ENCODE assay signal across 22 cellular contexts in the genomic region with DNA sequence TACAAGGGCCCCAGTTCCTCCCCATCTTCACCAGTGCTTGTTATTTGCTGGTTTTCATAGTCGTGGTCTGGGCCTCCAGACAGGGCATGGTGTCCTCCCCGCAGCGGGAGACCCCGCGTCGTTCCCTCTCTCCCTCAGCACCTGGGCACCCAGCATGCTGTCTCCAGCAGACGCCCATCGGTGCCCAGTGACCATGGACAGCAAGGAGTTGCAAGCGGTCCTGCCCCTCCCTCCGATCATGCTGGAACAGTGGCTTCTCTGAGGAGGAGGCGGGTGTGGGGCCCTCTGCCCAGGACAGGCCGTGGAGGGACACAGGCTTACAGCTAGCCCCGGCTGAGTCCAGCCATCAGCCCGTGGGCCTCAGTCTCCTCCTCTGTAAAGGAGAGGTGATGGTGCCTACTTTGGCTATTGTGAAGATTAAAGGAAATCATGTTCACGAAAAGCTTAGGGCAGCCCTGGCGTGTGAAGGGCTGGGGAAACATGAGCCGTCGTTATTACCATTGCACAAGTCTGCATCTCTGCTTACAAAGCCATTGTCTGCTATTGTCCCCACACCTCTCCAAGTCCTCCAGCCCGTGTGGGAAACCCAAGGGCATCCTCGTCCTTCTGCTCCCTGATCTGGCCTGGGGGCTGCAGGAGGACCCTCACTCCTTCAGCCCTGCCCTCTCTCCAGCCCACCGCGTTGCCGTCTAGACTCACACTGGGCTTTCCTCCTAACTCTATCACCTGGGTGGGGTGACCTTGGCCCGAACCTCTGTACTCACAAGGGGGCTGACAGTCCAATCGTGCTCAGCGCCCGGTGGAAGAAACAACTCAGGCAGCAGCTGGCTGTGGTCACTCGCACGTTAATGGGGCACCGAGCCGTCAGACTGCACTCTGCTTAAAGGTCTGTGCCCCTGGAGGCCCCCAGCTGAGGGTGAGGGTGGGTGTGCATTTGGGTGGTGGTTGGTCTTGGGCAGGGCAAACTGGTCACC. TPM values are rescaled to one million over a fixed set of nuclear protein-coding genes. Genes with fewer than 3 reads are reported as not detected.
"Had no signal": no experiment of that assay in that cellular context is flagged by ENCODE, and none has a peak within 500 bp of the region (broad histone marks: within the 10 kb centered on the region; RNA-seq: fewer than 3 reads in every experiment).

No MANE protein-coding gene starts in this region.

- H3K36me3 ChIP-seq: MG63 had no signal

- H3K9me3 ChIP-seq: MG63 had no signal

- H3K27me3 ChIP-seq: MG63 had no signal

- DNase-seq: activated CD4-positive, alpha-beta T cell treated with anti-CD3 and anti-CD28 coated beads for 4 hours; activated CD8-positive, alpha-beta T cell treated with anti-CD3 and anti-CD28 coated beads for 36 hours; activated gamma-delta T cell; activated naive CD4-positive, alpha-beta T cell treated with anti-CD3 and anti-CD28 coated beads for 36 hours; activated naive CD8-positive, alpha-beta T cell treated with anti-CD3 and anti-CD28 coated beads for 36 hours; activated T-cell treated with anti-CD3 and anti-CD28 coated beads, Interleukin-2, amount 50 U/mL, for 24 hours; anterior cingulate cortex; caudate nucleus; MG63; MV-4-11; NCI-H1092 treated with DMSO at 0.1 percent for 48 hours; NCI-H1417 treated with DMSO at 0.1 percent for 48 hours; NCI-H1694 treated with DMSO at 0.1 percent for 48 hours; NCI-H2029 treated with DMSO at 0.1 percent for 48 hours; NCI-H345; NCI-H510A; NCI-H526 treated with DMSO at 0.1 percent for 48 hours; NCI-H82; SHP77 treated with DMSO at 0.1 percent for 48 hours had no signal

- H3K4me3 ChIP-seq: MG63 had no signal

- ATAC-seq: activated CD4-positive, CD25-positive, alpha-beta regulatory T cell treated with anti-CD3 and anti-CD28 coated beads, Interleukin-2, amount 50 U/mL, for 24 hours; activated CD8-positive, alpha-beta T cell treated with anti-CD3 and anti-CD28 coated beads for 36 hours had no signal

RNA-seq across cellular contexts. Expression of a gene that starts 29.9 kb away (rescaled TPM):
- total RNA-seq: activated CD8-positive, alpha-beta T cell treated with anti-CD3 and anti-CD28 coated beads for 36 hours; activated naive CD4-positive, alpha-beta T cell treated with anti-CD3 and anti-CD28 coated beads for 36 hours; activated naive CD8-positive, alpha-beta T cell treated with anti-CD3 and anti-CD28 coated beads for 36 hours; activated T-helper 1 cell treated with anti-CD3 and anti-CD28 coated beads, Interleukin-12 subunit alpha, Interleukin-12 subunit beta, Interleukin-2, Interleukin-4 antibody, amounts not matched to agents 30 ng/mL and 10 ng/mL and 1 ng/mL, durations not matched to agents 14 hours and 24 hours and 36 hours had no signal

RNA-seq across cellular contexts. Expression of a gene that starts 58.6 kb away (rescaled TPM):
- total RNA-seq: activated CD8-positive, alpha-beta T cell treated with anti-CD3 and anti-CD28 coated beads for 36 hours; activated naive CD4-positive, alpha-beta T cell treated with anti-CD3 and anti-CD28 coated beads for 36 hours; activated naive CD8-positive, alpha-beta T cell treated with anti-CD3 and anti-CD28 coated beads for 36 hours; activated T-helper 1 cell treated with anti-CD3 and anti-CD28 coated beads, Interleukin-12 subunit alpha, Interleukin-12 subunit beta, Interleukin-2, Interleukin-4 antibody, amounts not matched to agents 30 ng/mL and 10 ng/mL and 1 ng/mL, durations not matched to agents 14 hours and 24 hours and 36 hours; SK-MEL-5 had no signal
